Comparison of ENCODE assay signal across 8 cellular contexts in the genomic region with DNA sequence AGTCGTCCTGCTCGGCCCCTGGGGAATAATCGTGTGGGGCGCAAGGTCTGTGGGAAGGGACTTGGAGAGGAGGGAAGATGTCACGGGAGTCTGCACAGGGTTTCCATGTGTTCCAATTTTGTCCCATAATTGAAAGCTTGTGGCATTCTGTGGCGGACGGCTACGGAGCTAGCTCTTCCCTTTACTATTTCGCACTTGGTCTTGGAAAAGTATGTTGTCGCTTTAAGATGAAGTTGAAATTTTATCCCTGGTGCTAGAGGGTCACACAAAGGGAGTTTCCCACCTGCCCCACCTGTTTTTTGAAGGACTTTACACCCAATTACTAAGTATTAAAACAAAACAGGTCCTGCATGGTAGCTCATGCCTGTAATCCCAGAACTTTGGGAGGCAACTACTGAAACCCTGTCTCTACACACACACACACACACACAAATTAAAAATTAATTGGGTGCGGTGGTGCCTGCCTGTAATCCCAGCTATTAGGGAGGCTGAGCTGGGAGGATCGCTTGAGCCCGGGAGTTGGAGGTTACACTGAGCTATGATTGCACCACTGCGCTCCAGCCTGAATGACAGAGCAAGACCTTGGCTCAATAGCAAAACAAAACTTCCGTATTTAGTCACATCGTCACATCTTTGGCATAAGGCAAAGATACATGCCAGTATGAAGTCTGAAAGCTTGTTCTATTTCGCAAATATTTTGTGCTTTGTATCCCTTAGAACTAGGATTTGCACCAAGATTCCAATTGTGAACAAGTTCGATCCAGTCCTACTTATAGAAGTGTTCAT. TPM values are rescaled to one million over a fixed set of nuclear protein-coding genes. Genes with fewer than 3 reads are reported as not detected.
DNase-seq lines count a peak whose midpoint lies in the region; ATAC-seq, FAIRE-seq and TF ChIP-seq lines count a peak whose summit lies in the region.

No MANE protein-coding gene starts in this region.

- TSS peak; percentile 84 for BruUV-seq in GM12878 (replicated peaks; lab: Mats Ljungman, UMichigan)

- peak overlapping the region; percentile 99 for H3K9ac ChIP-seq in DND-41 (ENCODE audit: low read depth, low read length)
- peak overlapping the region; percentile 95 for H3K9ac ChIP-seq in GM12878 (ENCODE audit: control insufficient read depth, insufficient read depth, low read length)

- H3K27ac ChIP-seq in DND-41 (ENCODE audit: low read length) (peak overlapping the region; percentile 80), GM12878 (ENCODE audit: control insufficient read depth, insufficient read depth) (peak overlapping the region; percentile 80)

- RAD21 ChIA-PET in GM12878 (lab: Charles Lee; ENCODE audit: unreplicated experiment) = interaction anchor here (0.9 to 2.2 kb wide), 7 partner anchors 15 to 75 kb away, joined by 3 to 15 read pairs (median 4); no protein-coding TSS in a partner anchor

- H3K27ac Mint-ChIP-seq in immature natural killer cell = peak overlapping the region; percentile 93 to 100 (median 98)
- peak overlapping the region; percentile 98 for H3K27ac Mint-ChIP-seq in stimulated activated effector memory CD8-positive, alpha-beta T cell treated with anti-CD3 and anti-CD28 coated beads, Interleukin-12 subunit alpha, Interleukin-12 subunit beta, amount 100 ng/mL, for 72 hours

- peak overlapping the region; percentile 67 to 77 for H3K4me3 ChIP-seq in DND-41 (ENCODE audit: low read depth in 1 of 2, low read length in 2 of 2)
- peak overlapping the region; percentile 99 for H3K4me3 ChIP-seq in NB4 (ENCODE audit: low read depth, low read length)
- H3K4me3 ChIP-seq in GM12878 = peak overlapping the region; percentile 90

- H2AFZ ChIP-seq in DND-41 (ENCODE audit: low read depth, low read length) = peak overlapping the region; percentile 93
- H2AFZ ChIP-seq in GM12878 (ENCODE audit: control insufficient read depth, low read depth, low read length) = peak overlapping the region; percentile 96

- no peaks in the 10 kb centered on the region for H3K9me3 Mint-ChIP-seq in immature natural killer cell
- no peaks in the 10 kb centered on the region for H3K9me3 Mint-ChIP-seq in stimulated activated effector memory CD8-positive, alpha-beta T cell treated with anti-CD3 and anti-CD28 coated beads, Interleukin-12 subunit alpha, Interleukin-12 subunit beta, amount 100 ng/mL, for 72 hours

- peaks cover 10 to 28% (median 20%) of the 10 kb centered on the region in 3 donors for H3K36me3 Mint-ChIP-seq in immature natural killer cell
- peaks cover 100% of the 10 kb centered on the region for H3K36me3 Mint-ChIP-seq in stimulated activated effector memory CD8-positive, alpha-beta T cell treated with anti-CD3 and anti-CD28 coated beads, Interleukin-12 subunit alpha, Interleukin-12 subunit beta, amount 100 ng/mL, for 72 hours

- H3K4me1 Mint-ChIP-seq in immature natural killer cell = peaks cover 49 to 65% of the 10 kb centered on the region in 2 donors
- peaks cover 30% of the 10 kb centered on the region for H3K4me1 Mint-ChIP-seq in stimulated activated effector memory CD8-positive, alpha-beta T cell treated with anti-CD3 and anti-CD28 coated beads, Interleukin-12 subunit alpha, Interleukin-12 subunit beta, amount 100 ng/mL, for 72 hours

- TF ChIP-seq POLR2A in NB4 (IDR thresholded peaks at IDR 0.05; ENCODE audit: extremely low read depth, insufficient read length) = no peak
- no peak for TF ChIP-seq POLR2A in GM12878 (IDR thresholded peaks at IDR 0.05; ENCODE audit: low read depth, low read length)

- H3K79me2 ChIP-seq in DND-41 (ENCODE audit: insufficient read depth, low read length) (peaks cover 58% of the 10 kb centered on the region), GM12878 (ENCODE audit: control insufficient read depth, insufficient read depth, low read length) (peaks cover 53% of the 10 kb centered on the region)

- DNase-seq in DND-41 (no peak), NB4 (ENCODE audit: low read depth) (peak; percentile 83), GM12878 (ENCODE audit: low read depth, low spot score) (no peak), immature natural killer cell (no peak), GM20000 (ENCODE audit: low spot score) (no peak)
- DNase-seq in stimulated activated effector memory CD8-positive, alpha-beta T cell treated with anti-CD3 and anti-CD28 coated beads, Interleukin-12 subunit alpha, Interleukin-12 subunit beta, amount 100 ng/mL, for 72 hours (ENCODE audit: low spot score in 2 of 2) = no peak
- no peak for DNase-seq in activated CD4-positive, CD25-positive, alpha-beta regulatory T cell treated with anti-CD3 and anti-CD28 coated beads, Interleukin-2, amount 50 U/mL, for 72 hours

- intact Hi-C loops in GM12878 (cut with micrococcal nuclease; ENCODE audit: unreplicated experiment) = loop anchor here (1.0 kb wide), 1 partner anchor 75 kb away; no protein-coding TSS in a partner anchor

- no peaks in the 10 kb centered on the region for H3K27me3 ChIP-seq in DND-41 (ENCODE audit: insufficient read depth, low read length, poor library complexity)
- no peaks in the 10 kb centered on the region for H3K27me3 ChIP-seq in GM12878 (replicated peaks in 1 of 2; ENCODE audit: control insufficient read depth in 2 of 2, insufficient read depth in 2 of 2, low read length in 1 of 2)

- TF ChIP-seq EP300 in GM12878 (IDR thresholded peaks at IDR 0.05; ENCODE audit: borderline replicate concordance in 1 of 2, control insufficient read depth in 1 of 2, low read depth in 2 of 2, low read length in 2 of 2) = no peak

- no peaks in the 10 kb centered on the region for H3K9me3 ChIP-seq in DND-41 (ENCODE audit: insufficient read depth, low read length, severe bottlenecking)
- H3K9me3 ChIP-seq in GM12878 (replicated peaks; ENCODE audit: control insufficient read depth, insufficient read depth, low read length) = no peaks in the 10 kb centered on the region; the same call in 2 of the 3 replicates

- peak overlapping the region; percentile 95 to 98 (median 97) for H3K4me3 Mint-ChIP-seq in immature natural killer cell
- peak overlapping the region; percentile 94 for H3K4me3 Mint-ChIP-seq in stimulated activated effector memory CD8-positive, alpha-beta T cell treated with anti-CD3 and anti-CD28 coated beads, Interleukin-12 subunit alpha, Interleukin-12 subunit beta, amount 100 ng/mL, for 72 hours

- no peak for FAIRE-seq in GM12878 (lab: Jason Lieb, UNC)

- H3K4me2 ChIP-seq in DND-41 (ENCODE audit: insufficient read depth, low read length) (peak overlapping the region; percentile 80), GM12878 (ENCODE audit: control insufficient read depth, insufficient read depth) (peak overlapping the region; percentile 88)

- WGBS in GM12878 (ENCODE audit: insufficient coverage, insufficient replicate concordance, low lambda C conversion rate, missing lambda C conversion rate) = 36% methylated on average over 18 of the region's 18 CpGs

- CTCF ChIA-PET in GM12878 (lab: Yijun Ruan, JAX) = interaction anchor here (0.8 to 2.5 kb wide), 9 partner anchors 9 to 463 kb away, joined by 3 to 16 read pairs (median 3); a partner anchor contains a TSS

- H3K4me1 ChIP-seq in DND-41 (ENCODE audit: insufficient read depth, low read length) (peaks cover 47% of the 10 kb centered on the region), GM12878 (ENCODE audit: control insufficient read depth, insufficient read depth, low read length) (peaks cover 7% of the 10 kb centered on the region)

- TF ChIP-seq RAD21 in GM12878 (IDR thresholded peaks at IDR 0.05; ENCODE audit: insufficient read depth, low read depth, low read length) = no peak

- H4K20me1 ChIP-seq in DND-41 (ENCODE audit: insufficient read depth, low read length) (peaks cover 37% of the 10 kb centered on the region), GM12878 (ENCODE audit: control insufficient read depth, insufficient read depth) (no peaks in the 10 kb centered on the region)

- H3K36me3 ChIP-seq in DND-41 (ENCODE audit: insufficient read depth, low read length) (peaks cover 44% of the 10 kb centered on the region), GM12878 (ENCODE audit: control insufficient read depth in 2 of 2, insufficient read depth in 2 of 2, low read length in 1 of 2) (peaks cover 4 to 11% of the 10 kb centered on the region in 2 experiments; a peak in 2 of 4 replicates)

- H3K27me3 Mint-ChIP-seq in immature natural killer cell (ENCODE audit: low read depth in 3 of 3) = peaks cover 16 to 33% (median 20%) of the 10 kb centered on the region in 3 donors

- in situ Hi-C loops in GM12878 (cut with MboI) = no loop called here

- ATAC-seq in DND-41 (ENCODE audit: insufficient read depth, low read depth) = no peak
- no peak for ATAC-seq in GM12878
- no peak for ATAC-seq in stimulated activated effector memory CD8-positive, alpha-beta T cell treated with anti-CD3 and anti-CD28 coated beads, Interleukin-12 subunit alpha, Interleukin-12 subunit beta, amount 100 ng/mL, for 72 hours
- ATAC-seq in HG03025 (IDR thresholded peaks at IDR 0.05; ENCODE audit: low FRiP score, unreplicated experiment) = no peak

- TF ChIP-seq CTCF in DND-41 (IDR thresholded peaks at IDR 0.05; ENCODE audit: borderline replicate concordance, extremely low read depth, low read length, poor library complexity, severe bottlenecking) (no peak), NB4 (IDR thresholded peaks at IDR 0.05; ENCODE audit: low read depth, low read length) (no peak), GM12878 (IDR thresholded peaks at IDR 0.05 in 2 of 3, conservative IDR thresholded peaks at IDR 0.05 in 1 of 3; ENCODE audit: control insufficient read depth in 2 of 3, extremely low read depth in 1 of 3, insufficient read depth in 1 of 3, low read depth in 3 of 3, low read length in 3 of 3) (no peak), GM20000 (IDR thresholded peaks at IDR 0.05; ENCODE audit: extremely low read depth, missing control alignments) (no peak)

- POLR2A ChIA-PET in GM12878 (lab: Charles Lee) = interaction anchor here (0.5 to 2.5 kb wide), 13 partner anchors 8 to 132 kb away, joined by 3 to 22 read pairs (median 5); a partner anchor contains a TSS

- SMC1A ChIA-PET in GM12878 (lab: Charles Lee; ENCODE audit: uncharacterized antibody, unreplicated experiment) = interaction anchor here (0.6 to 2.2 kb wide), 8 partner anchors 11 to 693 kb away, joined by 3 to 12 read pairs (median 4); a partner anchor contains a TSS

RNA-seq across cellular contexts. Expression of a gene that starts 1.0 kb away (rescaled TPM):
- 320 TPM in 2 replicates for total RNA-seq in GM12878 (2013; cell fraction: nucleolus; rRNA removed)
- total RNA-seq in GM12878 (2014; rRNA removed) = 1,281 and 1,473 TPM in 2 replicates
- total RNA-seq in GM12878 (2014; rRNA removed; fragmentation: Illumina TruSeq; extraction: Trizol) = 4,303 and 4,333 TPM in 2 replicates
- 2,627 and 2,734 TPM in 2 replicates for total RNA-seq in GM12878 (2021)
- 5,474 TPM for polyA plus RNA-seq in GM12878 (2011; ENCODE audit: low read depth)
- 4,809 and 7,603 TPM in 2 replicates for polyA plus RNA-seq in GM12878 (2011; rRNA removed)
- polyA plus RNA-seq in GM12878 (2011; cell fraction: cytosol; rRNA removed) = 1,726 and 1,821 TPM in 2 replicates
- polyA plus RNA-seq in GM12878 (2011; cell fraction: nucleus; rRNA removed) = 609 and 739 TPM in 2 replicates
- polyA plus RNA-seq in GM12878 (2012) = 5,531 and 6,124 TPM in 2 replicates
- 5,925 and 6,580 TPM in 2 replicates for polyA plus RNA-seq in GM12878 (2014; fragmentation: Illumina TruSeq; extraction: Trizol)
- polyA plus RNA-seq in GM12878 (2014; fragmentation: Nextera tagmentation; extraction: Ambion mirVana) = 1,000 to 10,000 TPM; 1,130 to 2,045 TPM
- polyA plus RNA-seq in GM12878 (2014; rRNA removed) = 3,217 and 4,056 TPM in 2 replicates
- 1,000 to 10,000 TPM; 1,038 to 1,104 TPM for polyA plus RNA-seq in GM12878 (2016; fragmentation: Nextera tagmentation; extraction: Ambion mirVana)
- 908 and 1,248 TPM in 2 replicates for polyA minus RNA-seq in GM12878 (2011; rRNA and poly(A)+ RNA removed)
- polyA minus RNA-seq in GM12878 (2011; cell fraction: cytosol; rRNA and poly(A)+ RNA removed) = 467 and 491 TPM in 2 replicates
- 161 and 255 TPM in 2 replicates for polyA minus RNA-seq in GM12878 (2011; cell fraction: nucleus; rRNA and poly(A)+ RNA removed)
- 1,000 to 10,000 TPM; 1,111 to 3,245 (median 1,774) TPM for polyA plus RNA-seq in immature natural killer cell
